ENCODE assay signal across 8 cellular contexts in genomic region chr1:163315773-163316374, GRCh38. TPM values are rescaled to one million over a fixed set of nuclear protein-coding genes. Genes with fewer than 3 reads are reported as not detected.
DNase-seq lines count a peak whose midpoint lies in the region; ATAC-seq and TF ChIP-seq lines count a peak whose summit lies in the region.

No MANE protein-coding gene starts in this region.

- CTCF ChIA-PET in CD8-positive, alpha-beta memory T cell (lab: Charles Lee) = interaction anchor here (0.9 to 3.1 kb wide), 5 partner anchors 244 to 471 kb away, joined by 3 to 25 read pairs (median 4); no protein-coding TSS in a partner anchor

- no peak overlapping the region for H3K4me2 ChIP-seq in H9 (ENCODE audit: insufficient read depth, insufficient read length, low read length)

- no peak overlapping the region for H3K23ac ChIP-seq in H9 (ENCODE audit: insufficient read length, low read depth, low read length)

- no peaks in the 10 kb centered on the region for H3K79me1 ChIP-seq in H9 (ENCODE audit: insufficient read depth, low read depth, low read length, poor library complexity, severe bottlenecking)

- no peak overlapping the region for H3K4me3 Mint-ChIP-seq in CD8-positive, alpha-beta memory T cell
- H3K4me3 Mint-ChIP-seq in H9 = no peak overlapping the region

- no peak overlapping the region for H3K18ac ChIP-seq in H9 (ENCODE audit: insufficient read length, low read depth, low read length)

- ATAC-seq in HG03460 (IDR thresholded peaks at IDR 0.05; ENCODE audit: unreplicated experiment) = no peak

- H4K91ac ChIP-seq in H9 (ENCODE audit: insufficient read length, low read depth, low read length) = no peak overlapping the region

- H3K56ac ChIP-seq in H9 (ENCODE audit: insufficient read length, low read depth, low read length) = no peak overlapping the region

- TF ChIP-seq CTCF in H9 (conservative IDR thresholded peaks at IDR 0.05) (peak; percentile 92), astrocyte of the spinal cord (IDR thresholded peaks at IDR 0.05; ENCODE audit: low read depth, low read length) (peak; percentile 53), testis (IDR thresholded peaks at IDR 0.05) (peak; percentile 47 to 77 (median 49))

- H3K79me2 ChIP-seq in H9 (ENCODE audit: insufficient read depth, low read length) = no peaks in the 10 kb centered on the region

- H3K9me3 Mint-ChIP-seq in CD8-positive, alpha-beta memory T cell = no peaks in the 10 kb centered on the region
- no peaks in the 10 kb centered on the region; a peak in 1 of 5 replicates for H3K9me3 Mint-ChIP-seq in H9

- H3K27me3 ChIP-seq in CD8-positive, alpha-beta memory T cell (ENCODE audit: insufficient read depth, low read length, poor library complexity, severe bottlenecking) = no peaks in the 10 kb centered on the region
- H3K27me3 ChIP-seq in H9 (ENCODE audit: insufficient read depth, low read length) (no peaks in the 10 kb centered on the region), testis (no peaks in the 10 kb centered on the region)

- H2AK5ac ChIP-seq in H9 (ENCODE audit: insufficient read length, low read length) = no peak overlapping the region

- TF ChIP-seq POLR2A in testis (IDR thresholded peaks at IDR 0.05) = no peak

- H3K4me1 ChIP-seq in CD8-positive, alpha-beta memory T cell (ENCODE audit: insufficient read depth, low read length) = peaks cover 7% of the 10 kb centered on the region
- H3K4me1 ChIP-seq in H9 (ENCODE audit: insufficient read depth, low read length) (no peaks in the 10 kb centered on the region), testis (peaks cover 2% of the 10 kb centered on the region)

- H3K4ac ChIP-seq in H9 (ENCODE audit: low read depth, low read length) = no peak overlapping the region

- no peak overlapping the region for H4K5ac ChIP-seq in H9 (ENCODE audit: insufficient read length, low read depth, low read length)

- no peaks in the 10 kb centered on the region for H3K36me3 ChIP-seq in CD8-positive, alpha-beta memory T cell (ENCODE audit: insufficient read depth, low read length)
- no peaks in the 10 kb centered on the region for H3K36me3 ChIP-seq in testis (ENCODE audit: low read depth, missing control alignments)

- no peak overlapping the region for H2BK12ac ChIP-seq in H9 (ENCODE audit: insufficient read length, low read depth, low read length)

- no peak overlapping the region for H2BK20ac ChIP-seq in H9 (ENCODE audit: low read depth, low read length, poor library complexity, severe bottlenecking)

- H3K27me3 Mint-ChIP-seq in CD8-positive, alpha-beta memory T cell = no peaks in the 10 kb centered on the region
- no peaks in the 10 kb centered on the region for H3K27me3 Mint-ChIP-seq in H9 (ENCODE audit: low read depth)

- H2AFZ ChIP-seq in H9 (ENCODE audit: low read length) = no peak overlapping the region

- H3K14ac ChIP-seq in H9 (ENCODE audit: insufficient read depth, low read length) = no peak overlapping the region

- H3K4me3 ChIP-seq in CD8-positive, alpha-beta memory T cell (ENCODE audit: low read length) = no peak overlapping the region
- H3K4me3 ChIP-seq in astrocyte of the spinal cord (ENCODE audit: low read depth, low read length) = no peak overlapping the region
- H3K4me3 ChIP-seq in testis = no peak overlapping the region

- H3K27ac ChIP-seq in CD8-positive, alpha-beta memory T cell (ENCODE audit: low read depth, low read length) = no peak overlapping the region
- H3K27ac ChIP-seq in H9 (ENCODE audit: insufficient read length, low read depth, low read length) = no peak overlapping the region
- no peak overlapping the region for H3K27ac ChIP-seq in testis

- H3K23me2 ChIP-seq in H9 (ENCODE audit: insufficient read length, low read depth, low read length, poor library complexity, severe bottlenecking) = no peaks in the 10 kb centered on the region

- H3K9ac ChIP-seq in H9 (ENCODE audit: extremely low read depth, insufficient read length, low read length) = no peak overlapping the region

- H3K9me3 ChIP-seq in CD8-positive, alpha-beta memory T cell (ENCODE audit: low read length) = no peaks in the 10 kb centered on the region
- no peaks in the 10 kb centered on the region for H3K9me3 ChIP-seq in H9 (ENCODE audit: control insufficient read depth, low read depth, low read length)
- no peaks in the 10 kb centered on the region for H3K9me3 ChIP-seq in testis

- no peak overlapping the region for H2BK5ac ChIP-seq in H9 (ENCODE audit: insufficient read length, low read length)

- no peak overlapping the region for H2BK120ac ChIP-seq in H9 (ENCODE audit: low read depth, low read length, poor library complexity, severe bottlenecking)

- H3K4me1 Mint-ChIP-seq in CD8-positive, alpha-beta memory T cell = peaks cover 2 to 4% (median 3%) of the 10 kb centered on the region in 3 donors
- peaks cover 3% of the 10 kb centered on the region in 2 experiments for H3K4me1 Mint-ChIP-seq in H9

- no peak overlapping the region for H3K27ac Mint-ChIP-seq in CD8-positive, alpha-beta memory T cell
- no peak overlapping the region for H3K27ac Mint-ChIP-seq in H9

- POLR2A ChIA-PET in CD8-positive, alpha-beta memory T cell (lab: Charles Lee) = no interaction called here

- no peak overlapping the region for H2BK15ac ChIP-seq in H9 (ENCODE audit: low read depth, low read length)

- peak; percentile 17 to 52 (median 21) for DNase-seq in CD8-positive, alpha-beta memory T cell
- DNase-seq in H9 (no peak), OCI-M1 (lab: John Stamatoyannopoulos, UW) (peak; percentile 67), astrocyte of the spinal cord (ENCODE audit: low read depth, low spot score) (peak; percentile 65), left kidney (ENCODE audit: low read depth, low spot score) (peak; percentile 66), testis (peak; percentile 60), mesenteric fat pad (ENCODE audit: low spot score) (no peak)

- 100% methylated on average over 2 of the region's 6 CpGs for WGBS in H9 (ENCODE audit: extremely low coverage, insufficient read length, low lambda C conversion rate)
- WGBS in testis, 2 donors = 53 to 54% methylated on average over 6 of the region's 6 CpGs

- no peak overlapping the region for H4K8ac ChIP-seq in H9 (replicated peaks; ENCODE audit: insufficient read length, low read depth, low read length)

- no peaks in the 10 kb centered on the region for H4K20me1 ChIP-seq in H9 (ENCODE audit: control insufficient read depth, insufficient read depth, insufficient read length)

- intact Hi-C loops in testis (cut with DNase I; ENCODE audit: low total_unique reads) = loop anchor here (10.0 kb wide), 1 partner anchor 461 kb away; no protein-coding TSS in a partner anchor

- no peak overlapping the region for H3T11ph ChIP-seq in H9 (ENCODE audit: low read length)

- in situ Hi-C loops in astrocyte of the spinal cord (cut with HindIII; ENCODE audit: low sequenced_read_pairs) = loop anchor here (25.0 kb wide), 1 partner anchor 454 kb away; the partner anchor contains the start of gene CCDC190

- peaks cover 0 to 12% (median 5%) of the 10 kb centered on the region in 3 donors for H3K36me3 Mint-ChIP-seq in CD8-positive, alpha-beta memory T cell
- peaks cover 0 to 7% (median 3%) of the 10 kb centered on the region in 3 experiments; a peak in 3 of 7 replicates for H3K36me3 Mint-ChIP-seq in H9 (ENCODE audit: insufficient read depth in 1 of 3, low read depth in 3 of 3)

RNA-seq across cellular contexts. Expression of gene NUF2, which starts 5.9 kb away (rescaled TPM):
- 10 to 100 TPM; 26.1 to 28.5 TPM for total RNA-seq in CD8-positive, alpha-beta memory T cell
- polyA plus RNA-seq in CD8-positive, alpha-beta memory T cell = 0.99 TPM
- 25.2 and 30.7 TPM in 2 replicates for total RNA-seq in H9 (2021)
- total RNA-seq in testis = 10 to 100 TPM; 21.3 to 24.8 TPM
- polyA plus RNA-seq in testis (ENCODE audit: insufficient read depth, low read depth, low replicate concordance) = 32.3 TPM
- 0.29 TPM for total RNA-seq in mesenteric fat pad

Comparison
In these comparisons a context has a peak if more than half of its experiments do, and no peak if none do; other contexts are left out.
1. DNase-seq: peak in CD8-positive, alpha-beta memory T cell (5 of 5), OCI-M1 (single experiment), astrocyte of the spinal cord (single experiment), left kidney (single experiment) and testis (single experiment); none in H9 (single experiment) and mesenteric fat pad (single experiment).
2. RNA of gene NUF2, which starts 5.9 kb away (total RNA-seq): 25.2 to 30.7 TPM in H9, 26.1 to 28.5 TPM in CD8-positive, alpha-beta memory T cell and 21.3 to 24.8 TPM in testis; 0.29 TPM in mesenteric fat pad (single experiment); every median in the first group is over 10 times any median in the second.
3. Peak in every context shown above with its lines, with median percentiles within 50 percentile points of each other: CTCF ChIP-seq.